Comparison of ENCODE assay signal across 14 cellular contexts in genomic region chr11:35675901-35676610, GRCh38. TPM values are rescaled to one million over a fixed set of nuclear protein-coding genes. Genes with fewer than 3 reads are reported as not detected.
A peak's percentile ranks its signal among the peaks of the same experiment; 100 is the strongest.
DNase-seq lines count a peak whose midpoint lies in the region; ATAC-seq and TF ChIP-seq lines count a peak whose summit lies in the region.
"Had no signal": no experiment of that assay in that cellular context is flagged by ENCODE, and none has a peak within 500 bp of the region (broad histone marks: within the 10 kb centered on the region; RNA-seq: fewer than 3 reads in every experiment).

No MANE protein-coding gene starts in this region.

- DNase-seq in activated CD4-positive, alpha-beta T cell treated with anti-CD3 and anti-CD28 coated beads for 36 hours = no peak
- DNase-seq in activated CD4-positive, alpha-beta T cell treated with anti-CD3 and anti-CD28 coated beads, Interleukin-2, amount 50 U/mL, for 48 hours = no peak
- peak in 1 of 10 donors; percentile 38 for DNase-seq in dorsolateral prefrontal cortex
- DNase-seq in smooth muscle cell of the brain vasculature (ENCODE audit: low read depth, low spot score) = peak; percentile 17
- no peak for DNase-seq in putamen (ENCODE audit: low spot score)
- no peak for DNase-seq in NCI-H226
- DNase-seq: activated CD4-positive, alpha-beta T cell treated with anti-CD3 and anti-CD28 coated beads, Interleukin-2, amount 10 ng/mL, durations not matched to agents 7 days and 5 days; lower lobe of right lung; NCI-H187 treated with DMSO at 0.1 percent for 48 hours; stimulated activated CD4-positive, alpha-beta T cell treated with anti-CD3 and anti-CD28 coated beads, Interleukin-12 subunit alpha, Interleukin-12 subunit beta, amount 100 ng/mL, for 4 hours; stimulated activated naive CD4-positive, alpha-beta T cell had no signal

- peaks cover 9% of the 10 kb centered on the region for H3K36me3 Mint-ChIP-seq in activated CD4-positive, alpha-beta T cell treated with anti-CD3 and anti-CD28 coated beads for 36 hours (ENCODE audit: low read depth)

- CTCF ChIA-PET in activated CD4-positive, alpha-beta T cell treated with anti-CD3 and anti-CD28 coated beads for 36 hours (lab: Charles Lee) = interaction anchor here (0.8 kb wide), 1 partner anchor 15 kb away, joined by 3 read pairs; no protein-coding TSS in a partner anchor

- no peaks in the 10 kb centered on the region for H3K27me3 Mint-ChIP-seq in activated CD4-positive, alpha-beta T cell treated with anti-CD3 and anti-CD28 coated beads for 36 hours
- H3K27me3 Mint-ChIP-seq: activated CD4-positive, alpha-beta T cell treated with anti-CD3 and anti-CD28 coated beads, Interleukin-2, amount 10 ng/mL, durations not matched to agents 7 days and 5 days had no signal

- no peak overlapping the region for H3K4me3 ChIP-seq in dorsolateral prefrontal cortex
- H3K4me3 ChIP-seq: lower lobe of right lung had no signal

- H3K27me3 ChIP-seq in dorsolateral prefrontal cortex = no peaks in the 10 kb centered on the region

- H3K9me3 Mint-ChIP-seq in activated CD4-positive, alpha-beta T cell treated with anti-CD3 and anti-CD28 coated beads for 36 hours (ENCODE audit: low read depth) = no peaks in the 10 kb centered on the region

- H3K27ac Mint-ChIP-seq in activated CD4-positive, alpha-beta T cell treated with anti-CD3 and anti-CD28 coated beads for 36 hours = peak overlapping the region; percentile 1
- H3K27ac Mint-ChIP-seq: activated CD4-positive, alpha-beta T cell treated with anti-CD3 and anti-CD28 coated beads, Interleukin-2, amount 10 ng/mL, durations not matched to agents 7 days and 5 days had no signal

- H3K4me1 Mint-ChIP-seq in activated CD4-positive, alpha-beta T cell treated with anti-CD3 and anti-CD28 coated beads for 36 hours = peaks cover 77% of the 10 kb centered on the region

- no peak for TF ChIP-seq CTCF in dorsolateral prefrontal cortex (IDR thresholded peaks at IDR 0.05 in 54 of 56, conservative IDR thresholded peaks at IDR 0.05 in 2 of 56; ENCODE audit: low read depth in 1 of 56, partially characterized antibody in 56 of 56)

- H3K27ac ChIP-seq in dorsolateral prefrontal cortex = peak overlapping the region in 30 of 59 donors; percentile 5 to 57 (median 30)
- H3K27ac ChIP-seq: HL-60, lower lobe of right lung had no signal

- intact Hi-C loops in activated CD4-positive, alpha-beta T cell treated with anti-CD3 and anti-CD28 coated beads for 36 hours (cut with DNase I, micrococcal nuclease) = no loop called here
- intact Hi-C loops in dorsolateral prefrontal cortex (cut with DNase I) = no loop called here

- no peak overlapping the region for H3K4me3 Mint-ChIP-seq in activated CD4-positive, alpha-beta T cell treated with anti-CD3 and anti-CD28 coated beads for 36 hours
- H3K4me3 Mint-ChIP-seq: activated CD4-positive, alpha-beta T cell treated with anti-CD3 and anti-CD28 coated beads, Interleukin-2, amount 10 ng/mL, durations not matched to agents 7 days and 5 days had no signal

- no peak for ATAC-seq in activated CD4-positive, alpha-beta T cell treated with anti-CD3 and anti-CD28 coated beads for 36 hours
- peak; percentile 55 for ATAC-seq in HG03064 (IDR thresholded peaks at IDR 0.05; ENCODE audit: low read depth, unreplicated experiment)
- ATAC-seq in HG03108 (IDR thresholded peaks at IDR 0.05; ENCODE audit: unreplicated experiment) = no peak

- POLR2A ChIA-PET in activated CD4-positive, alpha-beta T cell treated with anti-CD3 and anti-CD28 coated beads for 36 hours (lab: Charles Lee) = no interaction called here

RNA-seq across cellular contexts. Expression of gene TRIM44, which starts 13.5 kb away (rescaled TPM):
- 10 to 100 TPM; 38.1 to 39.9 TPM for total RNA-seq in activated CD4-positive, alpha-beta T cell treated with anti-CD3 and anti-CD28 coated beads for 36 hours
- total RNA-seq in dorsolateral prefrontal cortex = 100 to 1,000 TPM in 108 of 120 experiments, 10 to 100 TPM in 12; 74.7 to 169 (median 126) TPM

RNA-seq across cellular contexts. Expression of gene FJX1, which starts 57.8 kb away (rescaled TPM):
- under 1 TPM; 0.69 to 0.74 TPM for total RNA-seq in activated CD4-positive, alpha-beta T cell treated with anti-CD3 and anti-CD28 coated beads for 36 hours
- 10 to 100 TPM in 82 of 120 experiments, 1 to 10 TPM in 38; 4.2 to 34.9 (median 12.1) TPM for total RNA-seq in dorsolateral prefrontal cortex
